8 cellular contexts compared by ENCODE assay signal in genomic region chr10:124736491-124737136, GRCh38. TPM values are rescaled to one million over a fixed set of nuclear protein-coding genes. Genes with fewer than 3 reads are reported as not detected.
A peak's percentile ranks its signal among the peaks of the same experiment; 100 is the strongest.
DNase-seq lines count a peak whose midpoint lies in the region; ATAC-seq lines count a peak whose summit lies in the region.

No MANE protein-coding gene starts in this region.

- intact Hi-C loops in left cardiac atrium (cut with DNase I), result loop anchor here in 1 of 2 donors (10.0 kb wide), 1 partner anchor 52 kb away; no protein-coding TSS in a partner anchor

- H3K27me3 Mint-ChIP-seq in activated T-helper 17 cell treated with anti-CD3 and anti-CD28 coated beads, Interleukin-2, amount 50 U/mL, for 72 hours, result no peaks in the 10 kb centered on the region

- no peak for ATAC-seq in activated T-helper 17 cell treated with anti-CD3 and anti-CD28 coated beads, Interleukin-2, amount 50 U/mL, for 72 hours (replicated peaks)
- ATAC-seq in left cardiac atrium (peak; percentile 79 to 83), HG02763 (IDR thresholded peaks at IDR 0.05; ENCODE audit: unreplicated experiment) (no peak), GM19324 (IDR thresholded peaks at IDR 0.05; ENCODE audit: low FRiP score, unreplicated experiment) (no peak)

- H3K4me1 Mint-ChIP-seq in activated T-helper 17 cell treated with anti-CD3 and anti-CD28 coated beads, Interleukin-2, amount 50 U/mL, for 72 hours, result peaks cover 69% of the 10 kb centered on the region

- H3K9me3 Mint-ChIP-seq in activated T-helper 17 cell treated with anti-CD3 and anti-CD28 coated beads, Interleukin-2, amount 50 U/mL, for 72 hours, result no peaks in the 10 kb centered on the region

- peak overlapping the region; percentile 76 for H3K4me3 Mint-ChIP-seq in activated T-helper 17 cell treated with anti-CD3 and anti-CD28 coated beads, Interleukin-2, amount 50 U/mL, for 72 hours

- peak; percentile 28 for DNase-seq in EH (ENCODE audit: low read depth)
- DNase-seq in left cardiac atrium, result peak; percentile 81
- peak; percentile 89 for DNase-seq in putamen (ENCODE audit: low spot score)
- no peak for DNase-seq in activated naive CD4-positive, alpha-beta T cell treated with anti-CD3 and anti-CD28 coated beads, Interleukin-2, amount 50 U/mL, for 16 hours
- no peak for DNase-seq in NCI-H2029 treated with DMSO at 0.1 percent for 48 hours (lab: John Stamatoyannopoulos, UW)

- H3K36me3 Mint-ChIP-seq in activated T-helper 17 cell treated with anti-CD3 and anti-CD28 coated beads, Interleukin-2, amount 50 U/mL, for 72 hours (ENCODE audit: low read depth), result peaks cover 43% of the 10 kb centered on the region

- peak overlapping the region; percentile 53 for H3K27ac Mint-ChIP-seq in activated T-helper 17 cell treated with anti-CD3 and anti-CD28 coated beads, Interleukin-2, amount 50 U/mL, for 72 hours

RNA-seq across cellular contexts. Expression of gene FAM53B, which starts 7.6 kb away (rescaled TPM):
- total RNA-seq in activated T-helper 17 cell treated with anti-CD3 and anti-CD28 coated beads, Interleukin-2, amount 50 U/mL, for 72 hours, result 10 to 100 TPM; 21.7 to 36.8 TPM
- total RNA-seq in left cardiac atrium, result 10 to 100 TPM; 23.3 to 31.4 TPM

RNA-seq across cellular contexts. Expression of gene EEF1AKMT2, which starts 55.1 kb away (rescaled TPM):
- 1 to 10 TPM; 7.6 to 10.0 TPM for total RNA-seq in activated T-helper 17 cell treated with anti-CD3 and anti-CD28 coated beads, Interleukin-2, amount 50 U/mL, for 72 hours
- total RNA-seq in left cardiac atrium, result 10 to 100 TPM; 11.5 to 12.8 TPM

Comparison
In these comparisons a context has a peak if more than half of its experiments do, and no peak if none do; other contexts are left out.
1. DNase-seq: peak in EH (single experiment), left cardiac atrium (single experiment) and putamen (single experiment); none in activated naive CD4-positive, alpha-beta T cell treated with anti-CD3 and anti-CD28 coated beads, Interleukin-2, amount 50 U/mL, for 16 hours (single experiment) and NCI-H2029 treated with DMSO at 0.1 percent for 48 hours (single experiment).
2. ATAC-seq: peak in left cardiac atrium (2 of 2); none in activated T-helper 17 cell treated with anti-CD3 and anti-CD28 coated beads, Interleukin-2, amount 50 U/mL, for 72 hours (single experiment), HG02763 (single experiment) and GM19324 (single experiment).